8 cellular contexts compared by ENCODE assay signal in genomic region chr1:234486858-234487830, GRCh38. TPM values are rescaled to one million over a fixed set of nuclear protein-coding genes. Genes with fewer than 3 reads are reported as not detected.
DNase-seq lines count a peak whose midpoint lies in the region; ATAC-seq, FAIRE-seq and TF ChIP-seq lines count a peak whose summit lies in the region.

No MANE protein-coding gene starts in this region.

- RAD21 ChIA-PET in GM12878 (lab: Charles Lee; ENCODE audit: unreplicated experiment): interaction anchor here (0.8 to 6.3 kb wide), 13 partner anchors 9 to 621 kb away, joined by 3 to 41 read pairs (median 3); no protein-coding TSS in a partner anchor

- dilution Hi-C loops in keratinocyte (cut with MboI; ENCODE audit: extremely low pct_ligation_motif_present, low sequenced_read_pairs): no loop called here

- WGBS in GM12878 (ENCODE audit: insufficient coverage, insufficient replicate concordance, low lambda C conversion rate, missing lambda C conversion rate): 68% methylated on average over 12 of the region's 12 CpGs

- peak; percentile 63 for ATAC-seq in GM12878

- TF ChIP-seq RAD21 in GM12878 (IDR thresholded peaks at IDR 0.05; ENCODE audit: insufficient read depth, low read depth, low read length): peak; percentile 92

- SMC1A ChIA-PET in GM12878 (lab: Charles Lee; ENCODE audit: uncharacterized antibody, unreplicated experiment): interaction anchor here (0.5 to 4.8 kb wide), 23 partner anchors 9 to 929 kb away, joined by 3 to 34 read pairs (median 4); no protein-coding TSS in a partner anchor

- TF ChIP-seq EP300 in GM12878 (IDR thresholded peaks at IDR 0.05; ENCODE audit: borderline replicate concordance in 1 of 2, control insufficient read depth in 1 of 2, low read depth in 2 of 2, low read length in 2 of 2): no peak

- in situ Hi-C loops in GM12878 (cut with MboI): loop anchor here (5.0 kb wide), 1 partner anchor 935 kb away; no protein-coding TSS in a partner anchor

- intact Hi-C loops in GM12878 (cut with micrococcal nuclease; ENCODE audit: unreplicated experiment): loop anchor here (5.0 kb wide), 1 partner anchor 930 kb away; no protein-coding TSS in a partner anchor

- no TSS peak for BruUV-seq in GM12878 (replicated peaks; lab: Mats Ljungman, UMichigan)

- no peak overlapping the region for H3K4me3 ChIP-seq in GM12865 (ENCODE audit: low read depth, low read length)
- H3K4me3 ChIP-seq in GM12878: no peak overlapping the region; the same call in 1 of the 2 replicates
- no peak overlapping the region for H3K4me3 ChIP-seq in keratinocyte (ENCODE audit: control insufficient read depth in 2 of 3, extremely low read depth in 1 of 3, insufficient read depth in 2 of 3, low read depth in 1 of 3, low read length in 3 of 3)

- peak overlapping the region; percentile 49 for H2AFZ ChIP-seq in GM12878 (ENCODE audit: control insufficient read depth, low read depth, low read length)
- H2AFZ ChIP-seq in keratinocyte (ENCODE audit: control insufficient read depth, low read length): no peak overlapping the region

- TF ChIP-seq CTCF in GM12865 (IDR thresholded peaks at IDR 0.05; ENCODE audit: insufficient read depth, low read depth, low read length, missing control alignments): peak; percentile 39
- peak; percentile 59 to 73 (median 72); a peak in 5 of 6 replicates for TF ChIP-seq CTCF in GM12878 (IDR thresholded peaks at IDR 0.05 in 2 of 3, conservative IDR thresholded peaks at IDR 0.05 in 1 of 3; ENCODE audit: control insufficient read depth in 2 of 3, extremely low read depth in 1 of 3, insufficient read depth in 1 of 3, low read depth in 3 of 3, low read length in 3 of 3)
- peak; percentile 64 to 79 (median 73) for TF ChIP-seq CTCF in keratinocyte (optimal IDR thresholded peaks at IDR 0.05 in 1 of 3, IDR thresholded peaks at IDR 0.05 in 1 of 3, conservative IDR thresholded peaks at IDR 0.05 in 1 of 3; ENCODE audit: extremely low read depth in 1 of 3, insufficient read depth in 2 of 3, low read length in 3 of 3)

- H3K9ac ChIP-seq in GM12878 (ENCODE audit: control insufficient read depth, insufficient read depth, low read length) (peak overlapping the region; percentile 1; the same call in 1 of the 2 replicates), keratinocyte (ENCODE audit: control insufficient read depth, extremely low read depth, insufficient read depth, low read length) (no peak overlapping the region)

- H3K9me1 ChIP-seq in keratinocyte (ENCODE audit: control insufficient read depth, extremely low read depth, insufficient read depth, low read length): peaks cover 2% of the 10 kb centered on the region

- no peaks in the 10 kb centered on the region for H4K20me1 ChIP-seq in GM12878 (ENCODE audit: control insufficient read depth, insufficient read depth)
- H4K20me1 ChIP-seq in keratinocyte (ENCODE audit: control insufficient read depth, extremely low read depth, insufficient read depth, low read length): no peaks in the 10 kb centered on the region

- peaks cover 34% of the 10 kb centered on the region for H3K4me1 ChIP-seq in GM12878 (ENCODE audit: control insufficient read depth, insufficient read depth, low read length)
- peaks cover 25% of the 10 kb centered on the region for H3K4me1 ChIP-seq in keratinocyte (ENCODE audit: control insufficient read depth, extremely low read depth, insufficient read depth, low read length)

- H3K4me2 ChIP-seq in GM12878 (ENCODE audit: control insufficient read depth, insufficient read depth): peak overlapping the region; percentile 94
- H3K4me2 ChIP-seq in keratinocyte (ENCODE audit: control insufficient read depth, extremely low read depth, insufficient read depth, low read depth, low read length): peak overlapping the region; percentile 61

- H3K79me2 ChIP-seq in GM12878 (ENCODE audit: control insufficient read depth, insufficient read depth, low read length) (no peaks in the 10 kb centered on the region), keratinocyte (ENCODE audit: control insufficient read depth, insufficient read depth, low read length) (no peaks in the 10 kb centered on the region)

- H3K36me3 ChIP-seq in GM12878 (ENCODE audit: control insufficient read depth in 2 of 2, insufficient read depth in 2 of 2, low read length in 1 of 2) (no peaks in the 10 kb centered on the region), keratinocyte (ENCODE audit: control insufficient read depth in 2 of 2, extremely low read depth in 1 of 2, insufficient read depth in 2 of 2, low read length in 2 of 2) (no peaks in the 10 kb centered on the region)

- H3K27ac ChIP-seq in GM12878 (ENCODE audit: control insufficient read depth, insufficient read depth) (peak overlapping the region; percentile 76), keratinocyte (ENCODE audit: control insufficient read depth, insufficient read depth, low read length) (no peak overlapping the region), substantia nigra (ENCODE audit: low read depth, low read length, poor library complexity, severe bottlenecking) (peak overlapping the region; percentile 21)

- no peaks in the 10 kb centered on the region for H3K9me3 ChIP-seq in GM12878 (replicated peaks; ENCODE audit: control insufficient read depth, insufficient read depth, low read length)
- no peaks in the 10 kb centered on the region for H3K9me3 ChIP-seq in keratinocyte (ENCODE audit: control insufficient read depth, low read depth, low read length)

- DNase-seq in AG08396 (ENCODE audit: low spot score) (peak; percentile 61), GM12865 (ENCODE audit: low read depth) (peak; percentile 44), NCI-H82 treated with DMSO at 0.1 percent for 48 hours (lab: John Stamatoyannopoulos, UW; ENCODE audit: unreplicated experiment) (peak; percentile 18), GM12878 (ENCODE audit: low read depth, low spot score) (no peak), keratinocyte (ENCODE audit: low read depth, low spot score) (no peak), substantia nigra (lab: John Stamatoyannopoulos, UW) (peak in 24 of 49 donors; percentile 8 to 53 (median 23)), NCI-H774 (lab: John Stamatoyannopoulos, UW) (no peak)
- no peak for DNase-seq in stimulated activated CD4-positive, alpha-beta T cell treated with anti-CD3 and anti-CD28 coated beads, Interleukin-1b, Interleukin-23, amount 100 ng/mL, for 48 hours

- FAIRE-seq in GM12878 (lab: Jason Lieb, UNC) (peak; percentile 72), keratinocyte (lab: Jason Lieb, UNC) (peak; percentile 60)

- no peaks in the 10 kb centered on the region for H3K27me3 ChIP-seq in GM12878 (replicated peaks in 1 of 2; ENCODE audit: control insufficient read depth in 2 of 2, insufficient read depth in 2 of 2, low read length in 1 of 2)
- H3K27me3 ChIP-seq in keratinocyte (ENCODE audit: control insufficient read depth, extremely low read depth, insufficient read depth, low read length): no peaks in the 10 kb centered on the region

- CTCF ChIA-PET in GM12878 (lab: Yijun Ruan, JAX): interaction anchor here (0.5 to 3.1 kb wide), 35 partner anchors 8 to 929 kb away, joined by 3 to 29 read pairs (median 4); partner anchors contain the start of gene TARBP1

- TF ChIP-seq POLR2A in GM12878 (IDR thresholded peaks at IDR 0.05; ENCODE audit: low read depth, low read length): no peak

- POLR2A ChIA-PET in GM12878 (lab: Charles Lee): interaction anchor here (0.6 to 1.3 kb wide), 4 partner anchors 113 to 597 kb away, joined by 3 to 9 read pairs (median 4); no protein-coding TSS in a partner anchor

TF ChIP-seq in GM12878, 131 proteins besides CTCF, POLR2A, EP300 and RAD21:
- TF ChIP-seq ELK1 (IDR thresholded peaks at IDR 0.05; ENCODE audit: low read depth, low read length) (no peak), SMC3 (IDR thresholded peaks at IDR 0.05; ENCODE audit: borderline replicate concordance, low read length) (peak; percentile 72; the same call in 1 of the 2 replicates)

RNA-seq across cellular contexts. Expression of gene TARBP1, which starts 8.2 kb away (rescaled TPM):
- 201 and 211 TPM in 2 replicates for total RNA-seq in GM12878 (2013; cell fraction: nucleolus; rRNA removed)
- total RNA-seq in GM12878 (2014; rRNA removed) (36.8 and 50.2 TPM in 2 replicates), GM12878 (2014; rRNA removed; fragmentation: Illumina TruSeq; extraction: Trizol) (43.0 and 49.0 TPM in 2 replicates), GM12878 (2021) (31.2 and 33.8 TPM in 2 replicates)
- 39.2 TPM for polyA plus RNA-seq in GM12878 (2011; ENCODE audit: low read depth)
- polyA plus RNA-seq in GM12878 (2011; rRNA removed) (94.4 and 113 TPM in 2 replicates), GM12878 (2014; fragmentation: Illumina TruSeq; extraction: Trizol) (50.1 and 68.9 TPM in 2 replicates), GM12878 (2014; fragmentation: Nextera tagmentation; extraction: Ambion mirVana) (10 to 100 TPM; 22.0 to 26.2 TPM), GM12878 (2014; rRNA removed) (58.0 and 67.1 TPM in 2 replicates), GM12878 (2016; fragmentation: Nextera tagmentation; extraction: Ambion mirVana) (10 to 100 TPM; 10.8 to 17.9 TPM), keratinocyte (18.4 to 28.7 TPM (median 23.6 TPM) in 3 replicates)
- 36.8 and 38.2 TPM in 2 replicates for polyA plus RNA-seq in GM12878 (2011; cell fraction: cytosol; rRNA removed)
- 192 and 194 TPM in 2 replicates for polyA plus RNA-seq in GM12878 (2011; cell fraction: nucleus; rRNA removed)
- polyA plus RNA-seq in GM12878 (2012): 32.4 and 44.6 TPM in 2 replicates
- polyA minus RNA-seq in GM12878 (2011; rRNA and poly(A)+ RNA removed): 33.6 and 34.2 TPM in 2 replicates
- 9.8 and 11.7 TPM in 2 replicates for polyA minus RNA-seq in GM12878 (2011; cell fraction: cytosol; rRNA and poly(A)+ RNA removed)
- 29.8 and 33.2 TPM in 2 replicates for polyA minus RNA-seq in GM12878 (2011; cell fraction: nucleus; rRNA and poly(A)+ RNA removed)
- polyA plus RNA-seq in keratinocyte (2011; ENCODE audit: low read depth): 9.5 TPM
- polyA plus RNA-seq in keratinocyte (2011; cell fraction: cytosol; rRNA removed): 11.2 and 26.8 TPM in 2 replicates
- 70.3 and 70.5 TPM in 2 replicates for polyA plus RNA-seq in keratinocyte (2011; cell fraction: nucleus; rRNA removed)
- 10.5 and 11.1 TPM in 2 replicates for polyA plus RNA-seq in keratinocyte (2012; ENCODE audit: low replicate concordance)
- polyA minus RNA-seq in keratinocyte: 6.8 to 25.2 TPM (median 15.0 TPM) in 3 replicates
- polyA minus RNA-seq in keratinocyte (2011; cell fraction: cytosol; rRNA and poly(A)+ RNA removed): 8.2 TPM
- polyA minus RNA-seq in keratinocyte (2011; cell fraction: nucleus; rRNA and poly(A)+ RNA removed): 11.1 and 25.7 TPM in 2 replicates

Comparison
In these comparisons a context has a peak if more than half of its experiments do, and no peak if none do; other contexts are left out.
1. DNase-seq: peak in AG08396 (single experiment), GM12865 (single experiment) and NCI-H82 treated with DMSO at 0.1 percent for 48 hours (single experiment); none in GM12878 (single experiment), keratinocyte (single experiment), NCI-H774 (single experiment) and stimulated activated CD4-positive, alpha-beta T cell treated with anti-CD3 and anti-CD28 coated beads, Interleukin-1b, Interleukin-23, amount 100 ng/mL, for 48 hours (single experiment).
2. Peak in every context shown above with its lines, with median percentiles within 50 percentile points of each other: CTCF ChIP-seq.